ENCODE assay signal across 15 cellular contexts in the genomic region with DNA sequence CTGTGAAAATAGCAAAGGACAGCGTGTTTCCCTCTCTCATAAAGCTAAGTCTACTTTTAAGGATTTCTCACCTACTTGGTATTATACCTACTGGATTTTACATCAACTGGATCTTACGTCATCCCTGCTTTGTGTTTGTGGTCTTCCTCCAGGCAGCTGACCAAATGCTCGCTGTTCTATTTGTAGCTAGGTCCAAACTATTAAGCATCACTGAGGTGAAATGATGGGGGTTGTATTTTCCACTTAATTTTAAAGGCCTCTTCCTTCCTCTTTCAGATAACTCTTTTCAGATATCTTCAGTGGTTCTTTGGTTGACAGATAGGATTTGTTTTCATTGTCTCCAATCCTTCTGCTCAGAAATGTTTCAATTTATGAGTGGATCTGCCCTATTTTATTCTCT.
"Had no signal": no experiment of that assay in that cellular context is flagged by ENCODE, and none has a peak within 500 bp of the region (broad histone marks: within the 10 kb centered on the region; RNA-seq: fewer than 3 reads in every experiment).

No MANE protein-coding gene starts in this region.

- H3K36me3 Mint-ChIP-seq: activated naive CD4-positive, alpha-beta T cell treated with anti-CD3 and anti-CD28 coated beads, Interleukin-2, amount 10 ng/mL, durations not matched to agents 7 days and 5 days; natural killer cell treated with Interleukin-12 subunit alpha and Interleukin-12 subunit beta and Interleukin-15 and Interleukin-18, amount 100 ng/mL, for 72 hours; type B pancreatic cell had no signal

- H3K4me1 Mint-ChIP-seq: activated naive CD4-positive, alpha-beta T cell treated with anti-CD3 and anti-CD28 coated beads, Interleukin-2, amount 10 ng/mL, durations not matched to agents 7 days and 5 days had no signal

- DNase-seq: activated CD4-positive, alpha-beta T cell treated with anti-CD3 and anti-CD28 coated beads, Interleukin-2, amount 50 U/mL, for 1 hour; activated CD4-positive, CD25-positive, alpha-beta regulatory T cell; activated naive CD4-positive, alpha-beta T cell treated with anti-CD3 and anti-CD28 coated beads, Interleukin-2, amount 10 ng/mL, durations not matched to agents 7 days and 5 days; colonic mucosa; foreskin melanocyte; islet precursor cell; left lung; mesenchymal stem cell; psoas muscle; sigmoid colon; stimulated activated CD4-positive, alpha-beta T cell treated with anti-CD3 and anti-CD28 coated beads, Interleukin-12 subunit alpha, Interleukin-12 subunit beta, amount 100 ng/mL, for 4 hours; stimulated activated naive CD8-positive, alpha-beta T cell treated with anti-CD3 and anti-CD28 coated beads, Interleukin-15, Interleukin-2, amounts not matched to agents 100 U/mL and 50 U/mL, for 24 hours had no signal

- H3K27me3 Mint-ChIP-seq: activated naive CD4-positive, alpha-beta T cell treated with anti-CD3 and anti-CD28 coated beads, Interleukin-2, amount 10 ng/mL, durations not matched to agents 7 days and 5 days; natural killer cell treated with Interleukin-12 subunit alpha and Interleukin-12 subunit beta and Interleukin-15 and Interleukin-18, amount 100 ng/mL, for 72 hours; type B pancreatic cell had no signal

- H3K9me3 Mint-ChIP-seq: activated naive CD4-positive, alpha-beta T cell treated with anti-CD3 and anti-CD28 coated beads, Interleukin-2, amount 10 ng/mL, durations not matched to agents 7 days and 5 days; activated T-helper 2 cell treated with anti-CD3 and anti-CD28 coated beads, Interferon-gamma antibody, Interleukin-2, Interleukin-4, amounts not matched to agents 10 μg/mL and 5 μg/mL and 100 μg/mL, durations not matched to agents 14 hours and 24 hours and 36 hours; natural killer cell treated with Interleukin-12 subunit alpha and Interleukin-12 subunit beta and Interleukin-15 and Interleukin-18, amount 100 ng/mL, for 72 hours; type B pancreatic cell had no signal

- H3K27ac Mint-ChIP-seq: activated naive CD4-positive, alpha-beta T cell treated with anti-CD3 and anti-CD28 coated beads, Interleukin-2, amount 10 ng/mL, durations not matched to agents 7 days and 5 days; activated T-helper 2 cell treated with anti-CD3 and anti-CD28 coated beads, Interferon-gamma antibody, Interleukin-2, Interleukin-4, amounts not matched to agents 10 μg/mL and 5 μg/mL and 100 μg/mL, durations not matched to agents 14 hours and 24 hours and 36 hours; natural killer cell treated with Interleukin-12 subunit alpha and Interleukin-12 subunit beta and Interleukin-15 and Interleukin-18, amount 100 ng/mL, for 72 hours; type B pancreatic cell had no signal

- H3K4me3 Mint-ChIP-seq: activated naive CD4-positive, alpha-beta T cell treated with anti-CD3 and anti-CD28 coated beads, Interleukin-2, amount 10 ng/mL, durations not matched to agents 7 days and 5 days; natural killer cell treated with Interleukin-12 subunit alpha and Interleukin-12 subunit beta and Interleukin-15 and Interleukin-18, amount 100 ng/mL, for 72 hours; type B pancreatic cell had no signal

- ATAC-seq: left lung; natural killer cell treated with Interleukin-12 subunit alpha and Interleukin-12 subunit beta and Interleukin-15 and Interleukin-18, amount 100 ng/mL, for 72 hours; psoas muscle; stimulated activated naive CD8-positive, alpha-beta T cell treated with anti-CD3 and anti-CD28 coated beads, Interleukin-15, Interleukin-2, amounts not matched to agents 100 U/mL and 50 U/mL, for 24 hours had no signal
